Comparison of ENCODE assay signal across 23 cellular contexts in genomic region chr10:44883581-44884331, GRCh38. TPM values are rescaled to one million over a fixed set of nuclear protein-coding genes. Genes with fewer than 3 reads are reported as not detected.
"Had no signal": no experiment of that assay in that cellular context is flagged by ENCODE, and none has a peak within 500 bp of the region (broad histone marks: within the 10 kb centered on the region; RNA-seq: fewer than 3 reads in every experiment).

No MANE protein-coding gene starts in this region.

- DNase-seq: activated CD4-positive, alpha-beta T cell treated with anti-CD3 and anti-CD28 coated beads for 4 hours; activated CD8-positive, alpha-beta memory T cell treated with anti-CD3 and anti-CD28 coated beads, Interleukin-2, amount 50 U/mL, for 48 hours; activated CD8-positive, alpha-beta T cell treated with anti-CD3 and anti-CD28 coated beads, Interleukin-2, amount 10 ng/mL, durations not matched to agents 7 days and 5 days; activated naive CD4-positive, alpha-beta T cell treated with anti-CD3 and anti-CD28 coated beads, Interleukin-2, amount 50 U/mL, for 16 hours; activated naive CD8-positive, alpha-beta T cell treated with anti-CD3 and anti-CD28 coated beads, Interleukin-2, amount 10 ng/mL, durations not matched to agents 7 days and 5 days; activated T-cell treated with anti-CD3 and anti-CD28 coated beads, Interleukin-2, amount 50 U/mL, for 1 hour; adrenal gland; anterior cingulate cortex; NCI-H1105 treated with DMSO at 0.1 percent for 48 hours; NCI-H1436 treated with DMSO at 0.1 percent for 48 hours; NCI-H187 treated with DMSO at 0.1 percent for 48 hours; NCI-H2081 treated with DMSO at 0.1 percent for 48 hours; NCI-H345; NCI-H510A; NCI-H526 treated with DMSO at 0.1 percent for 48 hours; Peyer's patch; SHP77 had no signal

- H3K9me3 Mint-ChIP-seq: activated naive CD8-positive, alpha-beta T cell treated with anti-CD3 and anti-CD28 coated beads, Interleukin-2, amount 10 ng/mL, durations not matched to agents 7 days and 5 days; central memory CD8-positive, alpha-beta T cell; T-helper 1 cell treated with Interleukin-12 subunit alpha and Interleukin-12 subunit beta and Interleukin-4 antibody, amounts not matched to agents 30 μg/mL and 1 μg/mL, for 36 hours had no signal

- H3K27ac ChIP-seq: adrenal gland, Peyer's patch, RWPE1, SJSA1 had no signal

- H3K36me3 Mint-ChIP-seq: activated naive CD8-positive, alpha-beta T cell treated with anti-CD3 and anti-CD28 coated beads, Interleukin-2, amount 10 ng/mL, durations not matched to agents 7 days and 5 days had no signal

- H3K4me3 Mint-ChIP-seq: activated CD8-positive, alpha-beta T cell treated with anti-CD3 and anti-CD28 coated beads, Interleukin-2, amount 10 ng/mL, durations not matched to agents 7 days and 5 days; activated naive CD8-positive, alpha-beta T cell treated with anti-CD3 and anti-CD28 coated beads, Interleukin-2, amount 10 ng/mL, durations not matched to agents 7 days and 5 days; central memory CD8-positive, alpha-beta T cell; T-helper 1 cell treated with Interleukin-12 subunit alpha and Interleukin-12 subunit beta and Interleukin-4 antibody, amounts not matched to agents 30 μg/mL and 1 μg/mL, for 36 hours had no signal

- ATAC-seq: activated CD4-positive, CD25-positive, alpha-beta regulatory T cell treated with anti-CD3 and anti-CD28 coated beads, Interleukin-2, amount 50 U/mL, for 24 hours; activated CD8-positive, alpha-beta T cell treated with anti-CD3 and anti-CD28 coated beads, Interleukin-2, amount 10 ng/mL, durations not matched to agents 7 days and 5 days had no signal

- H3K27ac Mint-ChIP-seq: activated CD8-positive, alpha-beta T cell treated with anti-CD3 and anti-CD28 coated beads, Interleukin-2, amount 10 ng/mL, durations not matched to agents 7 days and 5 days; activated naive CD8-positive, alpha-beta T cell treated with anti-CD3 and anti-CD28 coated beads, Interleukin-2, amount 10 ng/mL, durations not matched to agents 7 days and 5 days; T-helper 1 cell treated with Interleukin-12 subunit alpha and Interleukin-12 subunit beta and Interleukin-4 antibody, amounts not matched to agents 30 μg/mL and 1 μg/mL, for 36 hours had no signal

- H3K27me3 ChIP-seq: adrenal gland, Peyer's patch, SJSA1 had no signal

- H3K4me3 ChIP-seq: adrenal gland, Peyer's patch, SJSA1 had no signal

- H3K9me3 ChIP-seq: adrenal gland, Peyer's patch, SJSA1 had no signal

- H3K36me3 ChIP-seq: adrenal gland, Peyer's patch, SJSA1 had no signal

RNA-seq across cellular contexts. Expression of gene TMEM72, which starts 27.4 kb away (rescaled TPM):
- total RNA-seq: activated CD8-positive, alpha-beta T cell treated with anti-CD3 and anti-CD28 coated beads, Interleukin-2, amount 10 ng/mL, durations not matched to agents 7 days and 5 days; activated naive CD8-positive, alpha-beta T cell treated with anti-CD3 and anti-CD28 coated beads, Interleukin-2, amount 10 ng/mL, durations not matched to agents 7 days and 5 days; adrenal gland; bronchial epithelial cell; SJSA1 had no signal
